In genomic region chr3:186976802-186977201, GRCh38 we compare ENCODE assay signal across 10 cellular contexts. TPM values are rescaled to one million over a fixed set of nuclear protein-coding genes. Genes with fewer than 3 reads are reported as not detected.
DNase-seq lines count a peak whose midpoint lies in the region; ATAC-seq and TF ChIP-seq lines count a peak whose summit lies in the region.
"Had no signal": no experiment of that assay in that cellular context is flagged by ENCODE, and none has a peak within 500 bp of the region (broad histone marks: within the 10 kb centered on the region; RNA-seq: fewer than 3 reads in every experiment).

No MANE protein-coding gene starts in this region.

- H3K27me3 Mint-ChIP-seq in IgD-negative memory B cell = no peaks in the 10 kb centered on the region
- H3K27me3 Mint-ChIP-seq in mesothelial cell of epicardium (ENCODE audit: low read depth) = no peaks in the 10 kb centered on the region

- H3K27ac ChIP-seq in stomach smooth muscle (ENCODE audit: low read length) = peak overlapping the region; percentile 82

- H3K36me3 Mint-ChIP-seq in IgD-negative memory B cell (peaks cover 11% of the 10 kb centered on the region), mesothelial cell of epicardium (peaks cover 34% of the 10 kb centered on the region)

- peak overlapping the region; percentile 53 to 66 for H3K9ac ChIP-seq in stomach smooth muscle (ENCODE audit: low read length in 2 of 2)

- peak overlapping the region; percentile 21 to 87 (median 59) for H3K27ac Mint-ChIP-seq in IgD-negative memory B cell
- H3K27ac Mint-ChIP-seq in mesothelial cell of epicardium = peak overlapping the region; percentile 94

- H3K36me3 ChIP-seq in stomach smooth muscle (ENCODE audit: control insufficient read depth in 2 of 2, insufficient read depth in 2 of 2, low read length in 2 of 2) = no peaks in the 10 kb centered on the region

- TF ChIP-seq CTCF in choroid plexus epithelial cell (conservative IDR thresholded peaks at IDR 0.05; ENCODE audit: low read depth, low read length) (no peak), mesothelial cell of epicardium (IDR thresholded peaks at IDR 0.05; ENCODE audit: unreplicated experiment) (no peak)

- peak; percentile 48 for DNase-seq in choroid plexus epithelial cell (ENCODE audit: low read depth)
- no peak for DNase-seq in mesothelial cell of epicardium (ENCODE audit: low spot score in 2 of 2, unreplicated experiment in 2 of 2)
- no peak for DNase-seq in T-helper 1 cell
- no peak for DNase-seq in NCI-H524 (lab: John Stamatoyannopoulos, UW)
- DNase-seq: DMS53; stimulated activated CD4-positive, alpha-beta T cell treated with anti-CD3 and anti-CD28 coated beads, Interleukin-2, amount 100 ng/mL, for 48 hours had no signal

- H3K9me3 Mint-ChIP-seq in IgD-negative memory B cell (no peaks in the 10 kb centered on the region), mesothelial cell of epicardium (no peaks in the 10 kb centered on the region)

- H3K27me3 ChIP-seq in stomach smooth muscle (ENCODE audit: control insufficient read depth in 1 of 2, insufficient read depth in 2 of 2, low read length in 2 of 2) = no peaks in the 10 kb centered on the region

- peaks cover 11% of the 10 kb centered on the region for H3K4me1 ChIP-seq in stomach smooth muscle (ENCODE audit: control insufficient read depth, insufficient read depth, low read length)

- H3K9me3 ChIP-seq in stomach smooth muscle (ENCODE audit: control insufficient read depth in 2 of 2, low read length in 2 of 2) = no peaks in the 10 kb centered on the region

- H3K4me3 ChIP-seq in choroid plexus epithelial cell (ENCODE audit: low read depth, low read length) (no peak overlapping the region), stomach smooth muscle (ENCODE audit: low read length in 2 of 2) (peak overlapping the region; percentile 5 to 57)

- H3K4me1 Mint-ChIP-seq in IgD-negative memory B cell (peaks cover 17 to 29% (median 20%) of the 10 kb centered on the region in 3 donors), mesothelial cell of epicardium (peaks cover 19% of the 10 kb centered on the region)

- ATAC-seq in HG03571 (IDR thresholded peaks at IDR 0.05; ENCODE audit: unreplicated experiment) (no peak), HG02973 (IDR thresholded peaks at IDR 0.05; ENCODE audit: unreplicated experiment) (no peak)

- no peak overlapping the region for H3K4me3 Mint-ChIP-seq in IgD-negative memory B cell
- H3K4me3 Mint-ChIP-seq in mesothelial cell of epicardium = no peak overlapping the region

RNA-seq across cellular contexts. Expression of gene ST6GAL1, which starts 46.5 kb away (rescaled TPM):
- 257 TPM for polyA plus RNA-seq in IgD-negative memory B cell
- 38.7 to 50.3 TPM (median 45.8 TPM) in 3 replicates for total RNA-seq in mesothelial cell of epicardium
